ENCODE assay signal across 1 cellular context in the genomic region with DNA sequence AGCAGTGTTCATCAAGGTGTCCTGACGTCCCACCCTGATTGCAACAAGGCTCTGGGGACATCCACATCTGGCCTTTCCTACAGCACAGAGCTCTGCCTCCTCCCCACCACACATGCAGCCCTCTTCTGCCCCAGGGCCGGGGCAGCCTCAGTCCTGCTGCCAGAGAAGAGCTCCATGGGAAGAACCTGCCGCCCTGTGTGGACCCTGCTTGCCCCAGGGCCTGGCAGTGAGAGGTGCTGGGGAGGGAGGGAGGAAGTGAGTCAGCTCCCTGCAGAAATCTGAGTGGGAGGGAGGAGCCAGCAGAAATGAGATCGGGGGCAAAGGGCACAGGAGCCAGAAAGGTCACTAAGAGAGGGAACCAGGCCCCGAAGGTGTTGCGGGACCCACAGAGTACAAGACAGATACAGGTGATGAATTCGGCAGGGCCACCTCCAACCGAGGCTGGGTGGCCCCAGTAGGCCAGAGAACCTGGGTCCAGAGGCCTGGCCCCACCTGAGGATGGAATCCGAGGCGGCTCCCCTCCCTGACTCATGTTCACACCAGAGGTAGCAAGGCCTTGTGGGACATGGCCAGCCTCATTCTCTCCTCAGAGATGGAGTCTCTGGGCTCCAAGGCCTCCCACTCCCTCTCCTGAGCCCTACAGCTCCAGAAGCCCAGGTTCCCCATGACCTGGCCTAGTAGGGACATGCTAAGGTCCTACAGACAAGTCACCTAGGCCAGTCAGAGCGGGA.
A peak's percentile ranks its signal among the peaks of the same experiment; 100 is the strongest.
TF ChIP-seq lines count a peak whose summit lies in the region.

No MANE protein-coding gene starts in this region.

TF ChIP-seq in IMR-90, 13 proteins besides CTCF, POLR2A, EP300 and RAD21:
- TF ChIP-seq, protein P1, sequence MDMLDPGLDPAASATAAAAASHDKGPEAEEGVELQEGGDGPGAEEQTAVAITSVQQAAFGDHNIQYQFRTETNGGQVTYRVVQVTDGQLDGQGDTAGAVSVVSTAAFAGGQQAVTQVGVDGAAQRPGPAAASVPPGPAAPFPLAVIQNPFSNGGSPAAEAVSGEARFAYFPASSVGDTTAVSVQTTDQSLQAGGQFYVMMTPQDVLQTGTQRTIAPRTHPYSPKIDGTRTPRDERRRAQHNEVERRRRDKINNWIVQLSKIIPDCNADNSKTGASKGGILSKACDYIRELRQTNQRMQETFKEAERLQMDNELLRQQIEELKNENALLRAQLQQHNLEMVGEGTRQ (IDR thresholded peaks at IDR 0.05; ENCODE audit: low read depth, low read length): no peak
- TF ChIP-seq RCOR1 (IDR thresholded peaks at IDR 0.05; ENCODE audit: insufficient replicate concordance, low read length): no peak
- no peak for TF ChIP-seq MAFK (IDR thresholded peaks at IDR 0.05; ENCODE audit: low read depth, low read length)
- no peak for TF ChIP-seq RFX5 (IDR thresholded peaks at IDR 0.05; ENCODE audit: low read depth, low read length)
- no peak for TF ChIP-seq CEBPB (IDR thresholded peaks at IDR 0.05; ENCODE audit: low read depth, low read length)
- TF ChIP-seq, protein P2, sequence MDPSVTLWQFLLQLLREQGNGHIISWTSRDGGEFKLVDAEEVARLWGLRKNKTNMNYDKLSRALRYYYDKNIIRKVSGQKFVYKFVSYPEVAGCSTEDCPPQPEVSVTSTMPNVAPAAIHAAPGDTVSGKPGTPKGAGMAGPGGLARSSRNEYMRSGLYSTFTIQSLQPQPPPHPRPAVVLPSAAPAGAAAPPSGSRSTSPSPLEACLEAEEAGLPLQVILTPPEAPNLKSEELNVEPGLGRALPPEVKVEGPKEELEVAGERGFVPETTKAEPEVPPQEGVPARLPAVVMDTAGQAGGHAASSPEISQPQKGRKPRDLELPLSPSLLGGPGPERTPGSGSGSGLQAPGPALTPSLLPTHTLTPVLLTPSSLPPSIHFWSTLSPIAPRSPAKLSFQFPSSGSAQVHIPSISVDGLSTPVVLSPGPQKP (IDR thresholded peaks at IDR 0.05; ENCODE audit: borderline replicate concordance, low read depth, low read length): no peak
- peak; percentile 76; the same call in 1 of the 2 replicates for TF ChIP-seq MAZ (IDR thresholded peaks at IDR 0.05; ENCODE audit: borderline replicate concordance, low read depth, low read length)
